ENCODE assay signal across 22 cellular contexts in the genomic region with DNA sequence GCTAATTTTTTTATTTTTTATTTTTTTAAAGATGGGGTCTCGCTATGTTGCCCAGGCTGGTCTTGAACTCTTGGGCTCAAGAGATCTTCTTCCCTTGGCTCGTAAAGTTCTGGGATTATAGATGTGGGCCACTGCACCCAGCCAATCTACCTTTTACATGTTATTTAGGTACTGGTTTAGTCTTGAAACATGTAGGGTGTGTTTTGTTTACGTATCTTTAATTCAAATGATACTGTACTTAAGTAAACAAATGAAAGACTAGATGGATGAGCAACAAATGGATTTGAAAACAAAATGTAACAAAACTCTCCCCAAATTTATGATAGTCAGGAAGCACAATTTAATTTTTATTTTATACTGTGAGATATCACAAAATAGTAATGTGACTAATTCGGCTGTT.
DNase-seq lines count a peak whose midpoint lies in the region; ATAC-seq, FAIRE-seq and TF ChIP-seq lines count a peak whose summit lies in the region.
"Had no signal": no experiment of that assay in that cellular context is flagged by ENCODE, and none has a peak within 500 bp of the region (broad histone marks: within the 10 kb centered on the region; RNA-seq: fewer than 3 reads in every experiment).

No MANE protein-coding gene starts in this region.

- peaks cover 38% of the 10 kb centered on the region for H3K4me1 Mint-ChIP-seq in activated CD8-positive, alpha-beta T cell treated with anti-CD3 and anti-CD28 coated beads, Interleukin-2, amount 10 ng/mL, durations not matched to agents 7 days and 5 days (ENCODE audit: low read depth)

- H3K27ac ChIP-seq in 22Rv1, result peak overlapping the region; percentile 76
- no peak overlapping the region for H3K27ac ChIP-seq in A549
- H3K27ac ChIP-seq: BLaER1 had no signal

- no peaks in the 10 kb centered on the region for H3K9me3 ChIP-seq in A549
- H3K9me3 ChIP-seq: BE2C had no signal

- H3K9me3 Mint-ChIP-seq in activated CD8-positive, alpha-beta T cell treated with anti-CD3 and anti-CD28 coated beads, Interleukin-2, amount 10 ng/mL, durations not matched to agents 7 days and 5 days (ENCODE audit: insufficient read depth), result peaks cover 15% of the 10 kb centered on the region

- H3K4me1 ChIP-seq in A549, result peaks cover 24% of the 10 kb centered on the region
- H3K4me1 ChIP-seq: BE2C, BLaER1 had no signal

- DNase-seq in A549 (ENCODE audit: low read depth in 1 of 2, low spot score in 1 of 2), result no peak
- DNase-seq in activated CD8-positive, alpha-beta T cell treated with anti-CD3 and anti-CD28 coated beads, Interleukin-2, amount 10 ng/mL, durations not matched to agents 7 days and 5 days, result no peak
- DNase-seq in DMS53 (lab: John Stamatoyannopoulos, UW), result no peak
- no peak for DNase-seq in stimulated activated naive CD4-positive, alpha-beta T cell treated with Interleukin-2 at 50 U/mL for 16 hours (lab: John Stamatoyannopoulos, UW)
- DNase-seq: ACHN; BE2C; C1 segment of cervical spinal cord; CD4-positive, alpha-beta memory T cell; CD4-positive, CD25-positive, alpha-beta regulatory T cell; CD8-positive, alpha-beta memory T cell; COR-L47; DMS 273 treated with DMSO at 0.1 percent for 48 hours; DMS153; DMS79 treated with DMSO at 0.1 percent for 48 hours; GF-D8 had no signal

- no peak overlapping the region for H3K4me3 Mint-ChIP-seq in activated CD8-positive, alpha-beta T cell treated with anti-CD3 and anti-CD28 coated beads, Interleukin-2, amount 10 ng/mL, durations not matched to agents 7 days and 5 days
- H3K4me3 Mint-ChIP-seq: CD14-positive monocyte; CD4-positive, alpha-beta memory T cell; CD4-positive, CD25-positive, alpha-beta regulatory T cell; CD8-positive, alpha-beta memory T cell had no signal

- no peak overlapping the region for H3K27ac Mint-ChIP-seq in activated CD8-positive, alpha-beta T cell treated with anti-CD3 and anti-CD28 coated beads, Interleukin-2, amount 10 ng/mL, durations not matched to agents 7 days and 5 days
- H3K27ac Mint-ChIP-seq: CD4-positive, alpha-beta memory T cell; CD4-positive, CD25-positive, alpha-beta regulatory T cell; CD8-positive, alpha-beta memory T cell had no signal

- POLR2A ChIA-PET in A549 (lab: Yijun Ruan, JAX), result no interaction called here
- POLR2A ChIA-PET in activated CD8-positive, alpha-beta T cell treated with anti-CD3 and anti-CD28 coated beads, Interleukin-2, amount 10 ng/mL, durations not matched to agents 7 days and 5 days (lab: Charles Lee), result no interaction called here

- H3K4me2 ChIP-seq in A549, result no peak overlapping the region
- H3K4me2 ChIP-seq: BLaER1 had no signal

- ATAC-seq in A549, result no peak
- ATAC-seq in activated CD8-positive, alpha-beta T cell treated with anti-CD3 and anti-CD28 coated beads, Interleukin-2, amount 10 ng/mL, durations not matched to agents 7 days and 5 days, result no peak

- CTCF ChIA-PET in A549 (lab: Yijun Ruan, JAX), result interaction anchor here (1.8 kb wide), 1 partner anchor 33 kb away, joined by 4 read pairs; no protein-coding TSS in a partner anchor
- CTCF ChIA-PET in activated CD8-positive, alpha-beta T cell treated with anti-CD3 and anti-CD28 coated beads, Interleukin-2, amount 10 ng/mL, durations not matched to agents 7 days and 5 days (lab: Charles Lee), result interaction anchor here (2.5 kb wide), 1 partner anchor 33 kb away, joined by 7 read pairs; no protein-coding TSS in a partner anchor

- TF ChIP-seq EP300 in A549 (IDR thresholded peaks at IDR 0.05), result no peak

- no peaks in the 10 kb centered on the region for H3K27me3 Mint-ChIP-seq in activated CD8-positive, alpha-beta T cell treated with anti-CD3 and anti-CD28 coated beads, Interleukin-2, amount 10 ng/mL, durations not matched to agents 7 days and 5 days (ENCODE audit: low read depth)
- H3K27me3 Mint-ChIP-seq: CD4-positive, alpha-beta memory T cell; CD4-positive, CD25-positive, alpha-beta regulatory T cell; CD8-positive, alpha-beta memory T cell had no signal

- no peak for TF ChIP-seq CTCF in 22Rv1 (IDR thresholded peaks at IDR 0.05)
- TF ChIP-seq CTCF in A549 (IDR thresholded peaks at IDR 0.05), result no peak

- peak; percentile 39 for FAIRE-seq in A549 (lab: Jason Lieb, UNC)
- FAIRE-seq in islet of Langerhans (lab: Jason Lieb, UNC), result peak; percentile 30
- FAIRE-seq: G401.6, GM12891, GM19239 had no signal

- no peak for TF ChIP-seq RAD21 in A549 (conservative IDR thresholded peaks at IDR 0.05 in 1 of 2, IDR thresholded peaks at IDR 0.05 in 1 of 2)

- 88% methylated on average over 4 of the region's 4 CpGs for WGBS in A549 (ENCODE audit: missing lambda C conversion rate)

- no peak for TF ChIP-seq POLR2A in A549 (IDR thresholded peaks at IDR 0.05; ENCODE audit: low read length)

- H3K4me3 ChIP-seq in A549, result no peak overlapping the region
- H3K4me3 ChIP-seq: BLaER1 had no signal

- H3K36me3 Mint-ChIP-seq in activated CD8-positive, alpha-beta T cell treated with anti-CD3 and anti-CD28 coated beads, Interleukin-2, amount 10 ng/mL, durations not matched to agents 7 days and 5 days (ENCODE audit: low read depth), result peaks cover 13% of the 10 kb centered on the region

TF ChIP-seq in A549, 52 proteins besides CTCF, POLR2A, EP300 and RAD21:
- TF ChIP-seq GATA3 (IDR thresholded peaks at IDR 0.05; ENCODE audit: borderline replicate concordance) (no peak), FOSB (CRISPR knock-in tag; IDR thresholded peaks at IDR 0.05) (no peak), POLR2AphosphoS2 (conservative IDR thresholded peaks at IDR 0.05; ENCODE audit: low read length) (no peak), HOXA7 (CRISPR knock-in tag; IDR thresholded peaks at IDR 0.05) (no peak), RNF2 (IDR thresholded peaks at IDR 0.05; ENCODE audit: borderline replicate concordance, low read depth) (no peak), EHF (CRISPR knock-in tag; IDR thresholded peaks at IDR 0.05) (no peak), CBX8 (IDR thresholded peaks at IDR 0.05) (no peak), CHD4 (IDR thresholded peaks at IDR 0.05; ENCODE audit: borderline replicate concordance) (no peak), SMC3 (IDR thresholded peaks at IDR 0.05) (no peak), NR3C1 (IDR thresholded peaks at IDR 0.05) (no peak), RFX5 (IDR thresholded peaks at IDR 0.05) (no peak), CHD2 (IDR thresholded peaks at IDR 0.05; ENCODE audit: low read length, partially characterized antibody) (no peak), MYC (IDR thresholded peaks at IDR 0.05; ENCODE audit: borderline replicate concordance, low read length) (no peak)
- TF ChIP-seq, protein P1, sequence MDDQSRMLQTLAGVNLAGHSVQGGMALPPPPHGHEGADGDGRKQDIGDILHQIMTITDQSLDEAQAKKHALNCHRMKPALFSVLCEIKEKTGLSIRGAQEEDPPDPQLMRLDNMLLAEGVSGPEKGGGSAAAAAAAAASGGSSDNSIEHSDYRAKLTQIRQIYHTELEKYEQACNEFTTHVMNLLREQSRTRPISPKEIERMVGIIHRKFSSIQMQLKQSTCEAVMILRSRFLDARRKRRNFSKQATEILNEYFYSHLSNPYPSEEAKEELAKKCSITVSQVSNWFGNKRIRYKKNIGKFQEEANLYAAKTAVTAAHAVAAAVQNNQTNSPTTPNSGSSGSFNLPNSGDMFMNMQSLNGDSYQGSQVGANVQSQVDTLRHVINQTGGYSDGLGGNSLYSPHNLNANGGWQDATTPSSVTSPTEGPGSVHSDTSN (IDR thresholded peaks at IDR 0.05), result no peak
- TF ChIP-seq, protein P2, sequence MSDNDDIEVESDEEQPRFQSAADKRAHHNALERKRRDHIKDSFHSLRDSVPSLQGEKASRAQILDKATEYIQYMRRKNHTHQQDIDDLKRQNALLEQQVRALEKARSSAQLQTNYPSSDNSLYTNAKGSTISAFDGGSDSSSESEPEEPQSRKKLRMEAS (IDR thresholded peaks at IDR 0.05), result no peak
